In the genomic region with DNA sequence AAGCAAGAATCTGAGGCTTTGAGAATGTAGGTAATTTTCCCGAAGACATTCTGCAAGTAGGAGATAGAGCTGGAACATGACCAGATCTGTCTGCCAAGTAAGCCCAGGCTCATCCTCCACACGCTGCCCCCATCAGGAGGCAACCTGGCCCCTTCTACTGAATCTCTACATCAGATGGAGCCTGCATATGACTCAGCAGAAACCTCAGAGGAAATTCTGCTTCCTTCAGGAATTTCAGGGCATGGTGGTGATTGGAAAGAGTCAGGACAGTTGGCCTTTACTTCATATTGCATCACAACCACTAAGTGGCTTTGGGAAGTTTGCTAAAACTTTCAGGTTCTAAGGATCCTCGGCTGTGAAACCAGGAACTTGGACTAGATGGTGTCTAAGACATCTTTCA, we compare ENCODE assay signal across 1 cellular context.
TF ChIP-seq lines count a peak whose summit lies in the region.

No MANE protein-coding gene starts in this region.

TF ChIP-seq in K562, 482 proteins besides CTCF, POLR2A, EP300 and RAD21 (continued from another document and continues in another):
- TF ChIP-seq, protein P1, sequence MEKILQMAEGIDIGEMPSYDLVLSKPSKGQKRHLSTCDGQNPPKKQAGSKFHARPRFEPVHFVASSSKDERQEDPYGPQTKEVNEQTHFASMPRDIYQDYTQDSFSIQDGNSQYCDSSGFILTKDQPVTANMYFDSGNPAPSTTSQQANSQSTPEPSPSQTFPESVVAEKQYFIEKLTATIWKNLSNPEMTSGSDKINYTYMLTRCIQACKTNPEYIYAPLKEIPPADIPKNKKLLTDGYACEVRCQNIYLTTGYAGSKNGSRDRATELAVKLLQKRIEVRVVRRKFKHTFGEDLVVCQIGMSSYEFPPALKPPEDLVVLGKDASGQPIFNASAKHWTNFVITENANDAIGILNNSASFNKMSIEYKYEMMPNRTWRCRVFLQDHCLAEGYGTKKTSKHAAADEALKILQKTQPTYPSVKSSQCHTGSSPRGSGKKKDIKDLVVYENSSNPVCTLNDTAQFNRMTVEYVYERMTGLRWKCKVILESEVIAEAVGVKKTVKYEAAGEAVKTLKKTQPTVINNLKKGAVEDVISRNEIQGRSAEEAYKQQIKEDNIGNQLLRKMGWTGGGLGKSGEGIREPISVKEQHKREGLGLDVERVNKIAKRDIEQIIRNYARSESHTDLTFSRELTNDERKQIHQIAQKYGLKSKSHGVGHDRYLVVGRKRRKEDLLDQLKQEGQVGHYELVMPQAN (IDR thresholded peaks at IDR 0.05; ENCODE audit: borderline replicate concordance), result no peak
- TF ChIP-seq MYBL2 (IDR thresholded peaks at IDR 0.05; ENCODE audit: low read depth) (no peak), MYBL2 (CRISPR knock-in tag; IDR thresholded peaks at IDR 0.05; ENCODE audit: borderline replicate concordance) (no peak), NEUROD1 (IDR thresholded peaks at IDR 0.05; ENCODE audit: borderline replicate concordance, low read depth, low read length, partially characterized antibody) (no peak), SAFB (IDR thresholded peaks at IDR 0.05; ENCODE audit: borderline replicate concordance, low read depth, low read length) (no peak), KLF1 (tag; IDR thresholded peaks at IDR 0.05) (no peak), POLR2B (IDR thresholded peaks at IDR 0.05; ENCODE audit: low read depth, partially characterized antibody) (no peak), MAFK (IDR thresholded peaks at IDR 0.05; ENCODE audit: low read length) (peak; percentile 61; the same call in 1 of the 2 replicates), KDM4B (IDR thresholded peaks at IDR 0.05; ENCODE audit: borderline replicate concordance in 2 of 2, low read depth in 1 of 2) (no peak), POLR2AphosphoS2 (IDR thresholded peaks at IDR 0.05; ENCODE audit: low read length) (no peak), BRCA1 (IDR thresholded peaks at IDR 0.05) (no peak), BRCA1 (CRISPR knock-in tag; IDR thresholded peaks at IDR 0.05) (no peak), SMAD4 (CRISPR knock-in tag; conservative IDR thresholded peaks at IDR 0.05) (0 out of 2 replicates have a peak, but pooled peaks have one; percentile 12), TOE1 (IDR thresholded peaks at IDR 0.05; ENCODE audit: borderline replicate concordance) (no peak), TOE1 (CRISPR knock-in tag; IDR thresholded peaks at IDR 0.05; ENCODE audit: borderline replicate concordance, low read depth) (no peak), PML (IDR thresholded peaks at IDR 0.05; ENCODE audit: low read length) (no peak), RBM17 (IDR thresholded peaks at IDR 0.05; ENCODE audit: borderline replicate concordance, low read depth, low read length) (no peak), ZNF347 (CRISPR knock-in tag; IDR thresholded peaks at IDR 0.05; ENCODE audit: low read depth) (no peak), ILK (tag; IDR thresholded peaks at IDR 0.05; ENCODE audit: borderline replicate concordance, low read depth) (no peak), SNRNP70 (optimal IDR thresholded peaks at IDR 0.05; ENCODE audit: low read depth, low read length) (no peak), ZNF778 (CRISPR knock-in tag; IDR thresholded peaks at IDR 0.05) (no peak), CEBPB (tag; IDR thresholded peaks at IDR 0.05) (peak; percentile 36), ZNF589 (CRISPR knock-in tag; IDR thresholded peaks at IDR 0.05; ENCODE audit: low read depth) (peak; percentile 19; the same call in 1 of the 2 replicates), NONO (IDR thresholded peaks at IDR 0.05; ENCODE audit: low read depth in 2 of 2, low read length in 1 of 2) (no peak), CBX1 (IDR thresholded peaks at IDR 0.05; ENCODE audit: low read depth) (no peak), HEY1 (CRISPR knock-in tag; IDR thresholded peaks at IDR 0.05; ENCODE audit: borderline replicate concordance) (no peak), NCOA4 (IDR thresholded peaks at IDR 0.05; ENCODE audit: partially characterized antibody) (no peak), CBX8 (IDR thresholded peaks at IDR 0.05; ENCODE audit: borderline replicate concordance, extremely low read depth, low read depth, low read length, poor library complexity, severe bottlenecking) (no peak), ETV6 (IDR thresholded peaks at IDR 0.05; ENCODE audit: borderline replicate concordance in 1 of 2, low read depth in 2 of 2, low read length in 1 of 2) (no peak), ETV6 (CRISPR knock-in tag; IDR thresholded peaks at IDR 0.05; ENCODE audit: borderline replicate concordance) (no peak), CAMTA2 (CRISPR knock-in tag; conservative IDR thresholded peaks at IDR 0.05) (no peak), BHLHE40 (IDR thresholded peaks at IDR 0.05; ENCODE audit: low read length) (no peak)
- TF ChIP-seq, protein P2, sequence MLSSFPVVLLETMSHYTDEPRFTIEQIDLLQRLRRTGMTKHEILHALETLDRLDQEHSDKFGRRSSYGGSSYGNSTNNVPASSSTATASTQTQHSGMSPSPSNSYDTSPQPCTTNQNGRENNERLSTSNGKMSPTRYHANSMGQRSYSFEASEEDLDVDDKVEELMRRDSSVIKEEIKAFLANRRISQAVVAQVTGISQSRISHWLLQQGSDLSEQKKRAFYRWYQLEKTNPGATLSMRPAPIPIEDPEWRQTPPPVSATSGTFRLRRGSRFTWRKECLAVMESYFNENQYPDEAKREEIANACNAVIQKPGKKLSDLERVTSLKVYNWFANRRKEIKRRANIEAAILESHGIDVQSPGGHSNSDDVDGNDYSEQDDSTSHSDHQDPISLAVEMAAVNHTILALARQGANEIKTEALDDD (IDR thresholded peaks at IDR 0.05), result no peak
- TF ChIP-seq, protein P3, sequence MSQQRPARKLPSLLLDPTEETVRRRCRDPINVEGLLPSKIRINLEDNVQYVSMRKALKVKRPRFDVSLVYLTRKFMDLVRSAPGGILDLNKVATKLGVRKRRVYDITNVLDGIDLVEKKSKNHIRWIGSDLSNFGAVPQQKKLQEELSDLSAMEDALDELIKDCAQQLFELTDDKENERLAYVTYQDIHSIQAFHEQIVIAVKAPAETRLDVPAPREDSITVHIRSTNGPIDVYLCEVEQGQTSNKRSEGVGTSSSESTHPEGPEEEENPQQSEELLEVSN (IDR thresholded peaks at IDR 0.05; ENCODE audit: borderline replicate concordance in 1 of 2, extremely low read depth in 1 of 2, insufficient read depth in 1 of 2, insufficient read length in 1 of 2, low read depth in 1 of 2, low read length in 1 of 2, poor library complexity in 1 of 2, severe bottlenecking in 1 of 2), result no peak
- TF ChIP-seq, protein P4, sequence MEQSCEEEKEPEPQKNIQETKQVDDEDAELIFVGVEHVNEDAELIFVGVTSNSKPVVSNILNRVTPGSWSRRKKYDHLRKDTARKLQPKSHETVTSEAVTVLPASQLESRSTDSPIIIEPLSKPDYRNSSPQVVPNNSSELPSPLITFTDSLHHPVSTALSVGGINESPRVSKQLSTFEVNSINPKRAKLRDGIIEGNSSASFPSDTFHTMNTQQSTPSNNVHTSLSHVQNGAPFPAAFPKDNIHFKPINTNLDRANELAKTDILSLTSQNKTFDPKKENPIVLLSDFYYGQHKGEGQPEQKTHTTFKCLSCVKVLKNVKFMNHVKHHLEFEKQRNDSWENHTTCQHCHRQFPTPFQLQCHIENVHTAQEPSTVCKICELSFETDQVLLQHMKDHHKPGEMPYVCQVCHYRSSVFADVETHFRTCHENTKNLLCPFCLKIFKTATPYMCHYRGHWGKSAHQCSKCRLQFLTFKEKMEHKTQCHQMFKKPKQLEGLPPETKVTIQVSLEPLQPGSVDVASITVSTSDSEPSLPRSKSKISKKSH (CRISPR knock-in tag; IDR thresholded peaks at IDR 0.05), result no peak
- TF ChIP-seq, protein P5, sequence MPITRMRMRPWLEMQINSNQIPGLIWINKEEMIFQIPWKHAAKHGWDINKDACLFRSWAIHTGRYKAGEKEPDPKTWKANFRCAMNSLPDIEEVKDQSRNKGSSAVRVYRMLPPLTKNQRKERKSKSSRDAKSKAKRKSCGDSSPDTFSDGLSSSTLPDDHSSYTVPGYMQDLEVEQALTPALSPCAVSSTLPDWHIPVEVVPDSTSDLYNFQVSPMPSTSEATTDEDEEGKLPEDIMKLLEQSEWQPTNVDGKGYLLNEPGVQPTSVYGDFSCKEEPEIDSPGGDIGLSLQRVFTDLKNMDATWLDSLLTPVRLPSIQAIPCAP (CRISPR knock-in tag; IDR thresholded peaks at IDR 0.05; ENCODE audit: borderline replicate concordance), result no peak
- TF ChIP-seq, protein P6, sequence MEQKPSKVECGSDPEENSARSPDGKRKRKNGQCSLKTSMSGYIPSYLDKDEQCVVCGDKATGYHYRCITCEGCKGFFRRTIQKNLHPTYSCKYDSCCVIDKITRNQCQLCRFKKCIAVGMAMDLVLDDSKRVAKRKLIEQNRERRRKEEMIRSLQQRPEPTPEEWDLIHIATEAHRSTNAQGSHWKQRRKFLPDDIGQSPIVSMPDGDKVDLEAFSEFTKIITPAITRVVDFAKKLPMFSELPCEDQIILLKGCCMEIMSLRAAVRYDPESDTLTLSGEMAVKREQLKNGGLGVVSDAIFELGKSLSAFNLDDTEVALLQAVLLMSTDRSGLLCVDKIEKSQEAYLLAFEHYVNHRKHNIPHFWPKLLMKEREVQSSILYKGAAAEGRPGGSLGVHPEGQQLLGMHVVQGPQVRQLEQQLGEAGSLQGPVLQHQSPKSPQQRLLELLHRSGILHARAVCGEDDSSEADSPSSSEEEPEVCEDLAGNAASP (IDR thresholded peaks at IDR 0.05), result no peak
- TF ChIP-seq, protein P7, sequence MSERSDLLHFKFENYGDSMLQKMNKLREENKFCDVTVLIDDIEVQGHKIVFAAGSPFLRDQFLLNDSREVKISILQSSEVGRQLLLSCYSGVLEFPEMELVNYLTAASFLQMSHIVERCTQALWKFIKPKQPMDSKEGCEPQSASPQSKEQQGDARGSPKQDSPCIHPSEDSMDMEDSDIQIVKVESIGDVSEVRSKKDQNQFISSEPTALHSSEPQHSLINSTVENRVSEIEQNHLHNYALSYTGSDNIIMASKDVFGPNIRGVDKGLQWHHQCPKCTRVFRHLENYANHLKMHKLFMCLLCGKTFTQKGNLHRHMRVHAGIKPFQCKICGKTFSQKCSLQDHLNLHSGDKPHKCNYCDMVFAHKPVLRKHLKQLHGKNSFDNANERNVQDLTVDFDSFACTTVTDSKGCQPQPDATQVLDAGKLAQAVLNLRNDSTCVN (CRISPR knock-in tag; IDR thresholded peaks at IDR 0.05), result no peak
- TF ChIP-seq, protein P8, sequence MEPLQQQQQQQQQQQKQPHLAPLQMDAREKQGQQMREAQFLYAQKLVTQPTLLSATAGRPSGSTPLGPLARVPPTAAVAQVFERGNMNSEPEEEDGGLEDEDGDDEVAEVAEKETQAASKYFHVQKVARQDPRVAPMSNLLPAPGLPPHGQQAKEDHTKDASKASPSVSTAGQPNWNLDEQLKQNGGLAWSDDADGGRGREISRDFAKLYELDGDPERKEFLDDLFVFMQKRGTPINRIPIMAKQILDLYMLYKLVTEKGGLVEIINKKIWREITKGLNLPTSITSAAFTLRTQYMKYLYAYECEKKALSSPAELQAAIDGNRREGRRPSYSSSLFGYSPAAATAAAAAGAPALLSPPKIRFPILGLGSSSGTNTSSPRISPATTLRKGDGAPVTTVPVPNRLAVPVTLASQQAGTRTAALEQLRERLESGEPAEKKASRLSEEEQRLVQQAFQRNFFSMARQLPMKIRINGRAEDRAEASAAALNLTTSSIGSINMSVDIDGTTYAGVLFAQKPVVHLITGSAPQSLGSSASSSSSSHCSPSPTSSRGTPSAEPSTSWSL (CRISPR knock-in tag; IDR thresholded peaks at IDR 0.05; ENCODE audit: borderline replicate concordance), result no peak
- TF ChIP-seq, protein P9, sequence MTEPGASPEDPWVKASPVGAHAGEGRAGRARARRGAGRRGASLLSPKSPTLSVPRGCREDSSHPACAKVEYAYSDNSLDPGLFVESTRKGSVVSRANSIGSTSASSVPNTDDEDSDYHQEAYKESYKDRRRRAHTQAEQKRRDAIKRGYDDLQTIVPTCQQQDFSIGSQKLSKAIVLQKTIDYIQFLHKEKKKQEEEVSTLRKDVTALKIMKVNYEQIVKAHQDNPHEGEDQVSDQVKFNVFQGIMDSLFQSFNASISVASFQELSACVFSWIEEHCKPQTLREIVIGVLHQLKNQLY (CRISPR knock-in tag; conservative IDR thresholded peaks at IDR 0.05), result no peak
- TF ChIP-seq, protein P10, sequence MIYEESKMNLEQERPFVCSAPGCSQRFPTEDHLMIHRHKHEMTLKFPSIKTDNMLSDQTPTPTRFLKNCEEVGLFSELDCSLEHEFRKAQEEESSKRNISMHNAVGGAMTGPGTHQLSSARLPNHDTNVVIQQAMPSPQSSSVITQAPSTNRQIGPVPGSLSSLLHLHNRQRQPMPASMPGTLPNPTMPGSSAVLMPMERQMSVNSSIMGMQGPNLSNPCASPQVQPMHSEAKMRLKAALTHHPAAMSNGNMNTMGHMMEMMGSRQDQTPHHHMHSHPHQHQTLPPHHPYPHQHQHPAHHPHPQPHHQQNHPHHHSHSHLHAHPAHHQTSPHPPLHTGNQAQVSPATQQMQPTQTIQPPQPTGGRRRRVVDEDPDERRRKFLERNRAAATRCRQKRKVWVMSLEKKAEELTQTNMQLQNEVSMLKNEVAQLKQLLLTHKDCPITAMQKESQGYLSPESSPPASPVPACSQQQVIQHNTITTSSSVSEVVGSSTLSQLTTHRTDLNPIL (CRISPR knock-in tag; IDR thresholded peaks at IDR 0.05), result no peak
